1 cellular context compared by ENCODE assay signal in the genomic region with DNA sequence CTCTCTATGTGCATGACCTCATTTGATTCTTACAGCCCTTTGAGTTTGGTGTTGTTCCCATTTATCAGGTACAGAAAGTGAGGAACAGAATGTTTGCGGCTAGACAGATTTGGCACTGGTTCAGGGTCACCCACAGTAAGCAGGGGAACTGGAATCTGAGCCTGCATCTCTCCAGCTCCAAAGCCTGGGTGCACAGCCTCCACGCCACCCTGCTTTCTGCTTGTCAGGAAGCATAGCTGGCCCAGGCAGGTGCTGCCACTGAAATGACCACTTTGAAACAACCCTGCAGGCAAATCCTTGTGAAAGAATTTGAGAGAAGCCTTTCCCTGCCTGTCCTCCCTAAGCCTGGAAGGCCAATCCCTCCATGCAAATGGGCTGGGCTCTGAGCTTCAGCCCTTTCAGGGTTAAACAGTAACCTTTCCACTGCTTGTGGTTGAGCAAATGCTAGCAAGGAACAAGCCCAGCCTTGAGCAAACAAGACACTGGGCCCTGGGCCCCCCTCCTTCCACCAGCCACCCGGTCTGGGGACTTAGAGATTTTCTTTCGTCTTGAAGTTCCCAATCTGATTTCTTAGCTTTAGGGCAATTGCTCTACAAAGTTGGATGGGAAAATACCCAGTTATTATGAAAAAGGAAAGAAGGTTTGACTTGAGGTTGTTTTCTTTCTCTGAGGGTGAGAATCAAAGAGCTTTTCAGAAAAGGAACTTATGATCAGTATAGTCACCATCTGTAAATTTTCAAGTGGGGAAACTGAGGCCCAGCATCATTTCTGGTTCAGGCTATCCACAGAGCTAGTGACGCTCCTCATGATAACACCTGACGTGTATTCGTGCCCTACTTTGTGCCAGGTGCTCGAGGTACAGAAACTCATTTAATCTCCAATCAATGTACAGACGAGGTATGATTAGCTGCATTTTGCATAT.
TF ChIP-seq lines count a peak whose summit lies in the region.

No MANE protein-coding gene starts in this region.

TF ChIP-seq in IMR-90, 13 proteins besides CTCF, POLR2A, EP300 and RAD21 (continued from another document):
- no peak for TF ChIP-seq NFE2L2 (IDR thresholded peaks at IDR 0.05; ENCODE audit: low read depth, low read length)
